22 cellular contexts compared by ENCODE assay signal in genomic region chr13:47463726-47464125, GRCh38.
DNase-seq lines count a peak whose midpoint lies in the region; ATAC-seq and TF ChIP-seq lines count a peak whose summit lies in the region.
"Had no signal": no experiment of that assay in that cellular context is flagged by ENCODE, and none has a peak within 500 bp of the region (broad histone marks: within the 10 kb centered on the region; RNA-seq: fewer than 3 reads in every experiment).

No MANE protein-coding gene starts in this region.

- POLR2A ChIA-PET in MCF 10A (lab: Yijun Ruan, JAX) = interaction anchor here (0.6 kb wide), 1 partner anchor 135 kb away, joined by 4 read pairs; no protein-coding TSS in a partner anchor

- H3K4me3 ChIP-seq in mammary epithelial cell (replicated peaks in 1 of 3; ENCODE audit: insufficient read depth in 1 of 3, low read depth in 2 of 3, low read length in 3 of 3) = no peak overlapping the region
- H3K4me3 ChIP-seq in fibroblast of pulmonary artery (replicated peaks; ENCODE audit: low read depth, low read length) = no peak overlapping the region
- no peak overlapping the region for H3K4me3 ChIP-seq in smooth muscle cell
- H3K4me3 ChIP-seq in H7 (ENCODE audit: insufficient read depth, low read depth, low read length) = no peak overlapping the region

- H3K4me3 Mint-ChIP-seq in MCF 10A (ENCODE audit: unreplicated experiment) = no peak overlapping the region
- no peak overlapping the region for H3K4me3 Mint-ChIP-seq in T-helper 2 cell treated with Interferon-gamma antibody and Interleukin-4, amounts not matched to agents 5 μg/mL and 100 μg/mL, for 36 hours
- H3K4me3 Mint-ChIP-seq: activated CD8-positive, alpha-beta memory T cell treated with anti-CD3 and anti-CD28 coated beads, Interleukin-2, amount 10 ng/mL, durations not matched to agents 7 days and 5 days; dendritic cell treated with granulocyte-macrophage colony-stimulating factor and Interleukin-4, amounts not matched to agents 40 ng/mL and 50 ng/mL, for 4 days had no signal

- WGBS in mammary epithelial cell (ENCODE audit: low coverage, missing lambda C conversion rate) = 90% methylated on average over 2 of the region's 6 CpGs
- WGBS in smooth muscle cell (ENCODE audit: low lambda C conversion rate) = 42% methylated on average over 6 of the region's 6 CpGs

- no peak overlapping the region for H3K9ac ChIP-seq in mammary epithelial cell (ENCODE audit: insufficient read depth, low read length)
- H3K9ac ChIP-seq in smooth muscle cell (ENCODE audit: low read depth) = no peak overlapping the region

- H3K9me3 ChIP-seq in mammary epithelial cell (replicated peaks; ENCODE audit: insufficient read depth, low read length) = no peaks in the 10 kb centered on the region
- no peaks in the 10 kb centered on the region for H3K9me3 ChIP-seq in smooth muscle cell (replicated peaks; ENCODE audit: low read depth)

- H3K27ac Mint-ChIP-seq in MCF 10A (ENCODE audit: low read depth, unreplicated experiment) = no peak overlapping the region
- H3K27ac Mint-ChIP-seq in T-helper 2 cell treated with Interferon-gamma antibody and Interleukin-4, amounts not matched to agents 5 μg/mL and 100 μg/mL, for 36 hours = no peak overlapping the region
- H3K27ac Mint-ChIP-seq: activated CD8-positive, alpha-beta memory T cell treated with anti-CD3 and anti-CD28 coated beads, Interleukin-2, amount 10 ng/mL, durations not matched to agents 7 days and 5 days; dendritic cell treated with granulocyte-macrophage colony-stimulating factor and Interleukin-4, amounts not matched to agents 40 ng/mL and 50 ng/mL, for 4 days had no signal

- no peaks in the 10 kb centered on the region for H3F3A ChIP-seq in smooth muscle cell (ENCODE audit: low read depth)

- TF ChIP-seq CTCF in MCF 10A (IDR thresholded peaks at IDR 0.05; ENCODE audit: unreplicated experiment) (no peak), mammary epithelial cell (conservative IDR thresholded peaks at IDR 0.05 in 1 of 2, IDR thresholded peaks at IDR 0.05 in 1 of 2; ENCODE audit: extremely low read depth in 1 of 2, insufficient read depth in 1 of 2, low read depth in 1 of 2, low read length in 2 of 2) (no peak), fibroblast of pulmonary artery (IDR thresholded peaks at IDR 0.05; ENCODE audit: low read length, missing control alignments) (no peak), smooth muscle cell (IDR thresholded peaks at IDR 0.05; ENCODE audit: borderline replicate concordance, insufficient read depth, poor library complexity, severe bottlenecking) (no peak)

- H2AFZ ChIP-seq in mammary epithelial cell (ENCODE audit: low read depth, low read length) (no peak overlapping the region), smooth muscle cell (ENCODE audit: low read depth) (no peak overlapping the region)

- H3K27me3 ChIP-seq in mammary epithelial cell (ENCODE audit: insufficient read depth, low read length) = no peaks in the 10 kb centered on the region
- H3K27me3 ChIP-seq in smooth muscle cell (ENCODE audit: low read depth) = no peaks in the 10 kb centered on the region
- no peaks in the 10 kb centered on the region for H3K27me3 ChIP-seq in H7 (ENCODE audit: control insufficient read depth, insufficient read depth, low read length)

- dilution Hi-C loops in mammary epithelial cell (cut with HindIII; ENCODE audit: low sequenced_read_pairs) = no loop called here

- CTCF ChIA-PET in MCF 10A (lab: Yijun Ruan, JAX) (interaction anchor here (0.5 to 0.6 kb wide), 2 partner anchors 40 to 161 kb away, joined by 3 read pairs; no protein-coding TSS in a partner anchor), mammary epithelial cell (lab: Charles Lee; ENCODE audit: low non-redundant PET) (no interaction called here)

- peaks cover 17% of the 10 kb centered on the region for H3K9me3 Mint-ChIP-seq in MCF 10A (ENCODE audit: unreplicated experiment)
- H3K9me3 Mint-ChIP-seq in T-helper 2 cell treated with Interferon-gamma antibody and Interleukin-4, amounts not matched to agents 5 μg/mL and 100 μg/mL, for 36 hours = peaks cover 22% of the 10 kb centered on the region

- no peaks in the 10 kb centered on the region for H3K79me2 ChIP-seq in mammary epithelial cell (ENCODE audit: insufficient read depth, low read length)
- no peaks in the 10 kb centered on the region for H3K79me2 ChIP-seq in smooth muscle cell (ENCODE audit: low read depth)

- in situ Hi-C loops in mammary epithelial cell (cut with MboI; ENCODE audit: low sequenced_read_pairs in 2 of 2) = no loop called here

- peaks cover 11% of the 10 kb centered on the region for H3K4me1 Mint-ChIP-seq in MCF 10A (ENCODE audit: insufficient read depth, unreplicated experiment)
- H3K4me1 Mint-ChIP-seq in T-helper 2 cell treated with Interferon-gamma antibody and Interleukin-4, amounts not matched to agents 5 μg/mL and 100 μg/mL, for 36 hours (ENCODE audit: low read depth) = no peaks in the 10 kb centered on the region
- H3K4me1 Mint-ChIP-seq: activated CD8-positive, alpha-beta memory T cell treated with anti-CD3 and anti-CD28 coated beads, Interleukin-2, amount 10 ng/mL, durations not matched to agents 7 days and 5 days had no signal

- H3K4me2 ChIP-seq in mammary epithelial cell (ENCODE audit: insufficient read depth, low read depth, low read length) (no peak overlapping the region), smooth muscle cell (no peak overlapping the region)

- H3K27ac ChIP-seq in mammary epithelial cell (ENCODE audit: insufficient read depth, low read depth, low read length) (no peak overlapping the region), smooth muscle cell (ENCODE audit: low read depth) (peak overlapping the region; percentile 36)

- peak; percentile 16 for DNase-seq in MCF 10A (ENCODE audit: unreplicated experiment)
- no peak for DNase-seq in mammary epithelial cell
- peak; percentile 49 for DNase-seq in fibroblast of pulmonary artery (ENCODE audit: low read depth)
- no peak for DNase-seq in smooth muscle cell (lab: John Stamatoyannopoulos, UW; ENCODE audit: unreplicated experiment)
- no peak for DNase-seq in T-helper 2 cell treated with Interferon-gamma antibody and Interleukin-4, amounts not matched to agents 5 μg/mL and 100 μg/mL, for 36 hours (ENCODE audit: low spot score)
- no peak for DNase-seq in H7
- DNase-seq: 8988T; activated CD8-positive, alpha-beta memory T cell treated with anti-CD3 and anti-CD28 coated beads, Interleukin-2, amount 10 ng/mL, durations not matched to agents 7 days and 5 days; COR-L47; hypothalamus; NCI-H1694 treated with DMSO at 0.1 percent for 48 hours; NCI-H510A; PC-3; posterior cingulate gyrus; stimulated activated CD4-positive, alpha-beta T cell treated with anti-CD3 and anti-CD28 coated beads, Interleukin-12 subunit alpha, Interleukin-12 subunit beta, amount 100 ng/mL, for 4 hours; stimulated activated naive CD4-positive, alpha-beta T cell; SW 1271; trophoblast cell had no signal

- peak; percentile 66 for ATAC-seq in SK-N-SH treated with all-trans-retinoic acid at 6 μM for 48 hours
- ATAC-seq in HG03571 (IDR thresholded peaks at IDR 0.05; ENCODE audit: unreplicated experiment) = no peak
- ATAC-seq: activated CD4-positive, CD25-positive, alpha-beta regulatory T cell treated with anti-CD3 and anti-CD28 coated beads, Interleukin-2, amount 50 U/mL, for 24 hours; activated CD8-positive, alpha-beta memory T cell treated with anti-CD3 and anti-CD28 coated beads, Interleukin-2, amount 10 ng/mL, durations not matched to agents 7 days and 5 days; PC-3 had no signal

- no peaks in the 10 kb centered on the region for H3K36me3 Mint-ChIP-seq in MCF 10A (ENCODE audit: insufficient read depth, unreplicated experiment)
- no peaks in the 10 kb centered on the region for H3K36me3 Mint-ChIP-seq in T-helper 2 cell treated with Interferon-gamma antibody and Interleukin-4, amounts not matched to agents 5 μg/mL and 100 μg/mL, for 36 hours (ENCODE audit: low read depth)
- H3K36me3 Mint-ChIP-seq: activated CD8-positive, alpha-beta memory T cell treated with anti-CD3 and anti-CD28 coated beads, Interleukin-2, amount 10 ng/mL, durations not matched to agents 7 days and 5 days had no signal

- no peaks in the 10 kb centered on the region for H3K27me3 Mint-ChIP-seq in MCF 10A (ENCODE audit: insufficient read depth, unreplicated experiment)
- no peaks in the 10 kb centered on the region for H3K27me3 Mint-ChIP-seq in T-helper 2 cell treated with Interferon-gamma antibody and Interleukin-4, amounts not matched to agents 5 μg/mL and 100 μg/mL, for 36 hours (ENCODE audit: low read depth)
- H3K27me3 Mint-ChIP-seq: activated CD8-positive, alpha-beta memory T cell treated with anti-CD3 and anti-CD28 coated beads, Interleukin-2, amount 10 ng/mL, durations not matched to agents 7 days and 5 days; dendritic cell treated with granulocyte-macrophage colony-stimulating factor and Interleukin-4, amounts not matched to agents 40 ng/mL and 50 ng/mL, for 4 days had no signal

- no peaks in the 10 kb centered on the region for H3K4me1 ChIP-seq in mammary epithelial cell (ENCODE audit: insufficient read depth, low read length)
- H3K4me1 ChIP-seq in smooth muscle cell (ENCODE audit: low read depth) = no peaks in the 10 kb centered on the region

- H3K36me3 ChIP-seq in mammary epithelial cell (ENCODE audit: insufficient read depth, low read length) = no peaks in the 10 kb centered on the region
- H3K36me3 ChIP-seq in smooth muscle cell (ENCODE audit: low read depth) = no peaks in the 10 kb centered on the region
- no peaks in the 10 kb centered on the region for H3K36me3 ChIP-seq in H7 (replicated peaks; ENCODE audit: control insufficient read depth, insufficient read depth, low read length)

- H4K20me1 ChIP-seq in mammary epithelial cell (ENCODE audit: insufficient read depth, low read length) (no peaks in the 10 kb centered on the region), smooth muscle cell (ENCODE audit: low read depth) (no peaks in the 10 kb centered on the region)

- BruUV-seq in MCF 10A (replicated peaks; lab: Mats Ljungman, UMichigan) (no TSS peak), mammary epithelial cell (replicated peaks; lab: Mats Ljungman, UMichigan) (no TSS peak)

- intact Hi-C loops in MCF 10A (cut with micrococcal nuclease) (no loop called here), mammary epithelial cell (cut with micrococcal nuclease) (no loop called here)

TF ChIP-seq in SK-N-SH treated with all-trans-retinoic acid at 6 μM for 48 hours, 23 proteins besides CTCF, POLR2A, EP300 and RAD21:
- no peak for TF ChIP-seq OSR1 (CRISPR knock-in tag; IDR thresholded peaks at IDR 0.05)
- no peak for TF ChIP-seq BACH2 (CRISPR knock-in tag; IDR thresholded peaks at IDR 0.05; ENCODE audit: borderline replicate concordance)

Comparison
In these comparisons a context has a peak if more than half of its experiments do, and no peak if none do; other contexts are left out.
1. DNase-seq: peak in MCF 10A (single experiment) and fibroblast of pulmonary artery (single experiment); none in mammary epithelial cell (single experiment), smooth muscle cell (single experiment), T-helper 2 cell treated with Interferon-gamma antibody and Interleukin-4, amounts not matched to agents 5 μg/mL and 100 μg/mL, for 36 hours (single experiment) and H7 (single experiment).